Comparison of ENCODE assay signal across 2 cellular contexts in genomic region chr20:33866398-33867079, GRCh38.
A peak's percentile ranks its signal among the peaks of the same experiment; 100 is the strongest.
TF ChIP-seq lines count a peak whose summit lies in the region.

No MANE protein-coding gene starts in this region.

TF ChIP-seq in A549, 52 proteins besides CTCF, POLR2A, EP300 and RAD21:
- peak; percentile 69 for TF ChIP-seq REST (IDR thresholded peaks at IDR 0.05)
- no peak for TF ChIP-seq CBX8 (IDR thresholded peaks at IDR 0.05)
TF ChIP-seq in A549: peak in this region for 1.

TF ChIP-seq in HCT116, 20 proteins besides CTCF, POLR2A, EP300 and RAD21 (continued from another document):
- peak; percentile 31; the same call in 1 of the 2 replicates for TF ChIP-seq REST (IDR thresholded peaks at IDR 0.05; ENCODE audit: low read depth)
- no peak for TF ChIP-seq JUND (IDR thresholded peaks at IDR 0.05)
- TF ChIP-seq CEBPB (IDR thresholded peaks at IDR 0.05; ENCODE audit: low read depth), result no peak
